In the genomic region with DNA sequence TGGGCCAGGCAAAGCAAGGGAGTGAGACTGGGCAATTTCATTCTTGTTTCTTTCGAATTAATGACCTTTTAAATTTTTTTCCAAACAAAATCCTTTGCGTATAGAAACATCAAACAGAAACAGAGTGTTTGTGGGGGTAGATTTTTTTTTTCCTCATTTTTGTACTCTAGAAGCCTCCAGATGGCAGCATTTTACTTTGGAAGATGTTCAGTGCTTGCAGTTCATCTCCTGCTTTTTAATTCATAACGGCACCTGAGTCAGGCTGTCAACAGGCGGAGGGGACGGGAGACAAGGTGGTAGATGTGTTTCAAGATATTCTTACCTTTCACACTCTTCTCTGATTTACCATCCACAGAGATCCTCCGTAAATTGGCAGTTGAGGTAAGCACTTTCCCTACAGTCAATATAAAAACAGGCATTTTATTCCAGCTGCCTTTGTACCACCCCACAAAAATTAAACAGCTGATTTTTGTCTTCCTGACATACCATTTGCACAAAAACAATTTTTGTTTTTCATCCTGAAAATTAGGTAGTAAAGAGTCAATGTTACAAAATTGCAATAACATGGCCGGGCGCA, we compare ENCODE assay signal across 9 cellular contexts.
DNase-seq lines count a peak whose midpoint lies in the region; ATAC-seq and TF ChIP-seq lines count a peak whose summit lies in the region.
"Had no signal": no experiment of that assay in that cellular context is flagged by ENCODE, and none has a peak within 500 bp of the region (broad histone marks: within the 10 kb centered on the region; RNA-seq: fewer than 3 reads in every experiment).

No MANE protein-coding gene starts in this region.

- 41 to 50% (median 42%) methylated on average over 8 of the region's 8 CpGs for WGBS in psoas muscle, 3 donors

- no peak overlapping the region for H3K4me3 Mint-ChIP-seq in activated T-helper 2 cell treated with anti-CD3 and anti-CD28 coated beads, Interferon-gamma antibody, Interleukin-2, Interleukin-4, amounts not matched to agents 10 μg/mL and 5 μg/mL and 100 μg/mL, durations not matched to agents 14 hours and 24 hours and 36 hours (ENCODE audit: low read depth)

- H3K9ac ChIP-seq in endocrine pancreas (ENCODE audit: control insufficient read depth, insufficient read depth, low read length), result no peak overlapping the region

- no peaks in the 10 kb centered on the region for H3K36me3 Mint-ChIP-seq in activated T-helper 2 cell treated with anti-CD3 and anti-CD28 coated beads, Interferon-gamma antibody, Interleukin-2, Interleukin-4, amounts not matched to agents 10 μg/mL and 5 μg/mL and 100 μg/mL, durations not matched to agents 14 hours and 24 hours and 36 hours (ENCODE audit: low read depth)

- H3K9me3 ChIP-seq in endocrine pancreas (ENCODE audit: control insufficient read depth, low read length), result no peaks in the 10 kb centered on the region
- no peaks in the 10 kb centered on the region for H3K9me3 ChIP-seq in psoas muscle
- H3K9me3 ChIP-seq: mucosa of descending colon had no signal

- H3K36me3 ChIP-seq in endocrine pancreas (ENCODE audit: control insufficient read depth, insufficient read depth, low read length) (no peaks in the 10 kb centered on the region), psoas muscle (ENCODE audit: insufficient read depth in 1 of 2, low read depth in 1 of 2) (no peaks in the 10 kb centered on the region)

- intact Hi-C loops in activated T-helper 2 cell treated with anti-CD3 and anti-CD28 coated beads, Interferon-gamma antibody, Interleukin-2, Interleukin-4, amounts not matched to agents 10 μg/mL and 5 μg/mL and 100 μg/mL, durations not matched to agents 14 hours and 24 hours and 36 hours (cut with micrococcal nuclease), result no loop called here
- intact Hi-C loops in psoas muscle (cut with DNase I), result no loop called here

- no peaks in the 10 kb centered on the region for H3K9me3 Mint-ChIP-seq in activated T-helper 2 cell treated with anti-CD3 and anti-CD28 coated beads, Interferon-gamma antibody, Interleukin-2, Interleukin-4, amounts not matched to agents 10 μg/mL and 5 μg/mL and 100 μg/mL, durations not matched to agents 14 hours and 24 hours and 36 hours

- H3K4me1 ChIP-seq in endocrine pancreas (ENCODE audit: control insufficient read depth, insufficient read depth, low read length) (no peaks in the 10 kb centered on the region), psoas muscle (no peaks in the 10 kb centered on the region)

- no peaks in the 10 kb centered on the region for H3K27me3 ChIP-seq in endocrine pancreas (ENCODE audit: control insufficient read depth, insufficient read depth, low read length)
- no peaks in the 10 kb centered on the region for H3K27me3 ChIP-seq in psoas muscle (ENCODE audit: insufficient read depth in 3 of 3, low read length in 2 of 3)

- TF ChIP-seq CTCF in psoas muscle (IDR thresholded peaks at IDR 0.05), result no peak

- H3K4me3 ChIP-seq in endocrine pancreas (ENCODE audit: control insufficient read depth, insufficient read depth, low read length) (peak overlapping the region; percentile 36), psoas muscle (no peak overlapping the region)
- H3K4me3 ChIP-seq: mucosa of descending colon had no signal

- peaks cover 2% of the 10 kb centered on the region for H3K27me3 Mint-ChIP-seq in activated T-helper 2 cell treated with anti-CD3 and anti-CD28 coated beads, Interferon-gamma antibody, Interleukin-2, Interleukin-4, amounts not matched to agents 10 μg/mL and 5 μg/mL and 100 μg/mL, durations not matched to agents 14 hours and 24 hours and 36 hours (ENCODE audit: low read depth)

- DNase-seq in DMS 273 (lab: John Stamatoyannopoulos, UW; ENCODE audit: unreplicated experiment), result peak; percentile 81
- peak; percentile 14 for DNase-seq in NCI-H226
- DNase-seq in putamen (ENCODE audit: low spot score), result peak; percentile 26
- no peak for DNase-seq in activated T-helper 2 cell treated with anti-CD3 and anti-CD28 coated beads, Interferon-gamma antibody, Interleukin-2, Interleukin-4, amounts not matched to agents 10 μg/mL and 5 μg/mL and 100 μg/mL, durations not matched to agents 14 hours and 24 hours and 36 hours (ENCODE audit: low spot score)
- DNase-seq in psoas muscle, result no peak

- ATAC-seq in GM21529 (IDR thresholded peaks at IDR 0.05; ENCODE audit: unreplicated experiment) (peak; percentile 72), psoas muscle (no peak), GM19324 (IDR thresholded peaks at IDR 0.05; ENCODE audit: low FRiP score, unreplicated experiment) (no peak)
- ATAC-seq: mucosa of descending colon had no signal

- no peaks in the 10 kb centered on the region for H3K4me1 Mint-ChIP-seq in activated T-helper 2 cell treated with anti-CD3 and anti-CD28 coated beads, Interferon-gamma antibody, Interleukin-2, Interleukin-4, amounts not matched to agents 10 μg/mL and 5 μg/mL and 100 μg/mL, durations not matched to agents 14 hours and 24 hours and 36 hours (ENCODE audit: low read depth)

- H3K27ac ChIP-seq in psoas muscle, result no peak overlapping the region

- H3K27ac Mint-ChIP-seq in activated T-helper 2 cell treated with anti-CD3 and anti-CD28 coated beads, Interferon-gamma antibody, Interleukin-2, Interleukin-4, amounts not matched to agents 10 μg/mL and 5 μg/mL and 100 μg/mL, durations not matched to agents 14 hours and 24 hours and 36 hours, result no peak overlapping the region

Comparison
In these comparisons a context has a peak if more than half of its experiments do, and no peak if none do; other contexts are left out.
1. DNase-seq: peak in DMS 273 (single experiment), NCI-H226 (single experiment) and putamen (single experiment); none in activated T-helper 2 cell treated with anti-CD3 and anti-CD28 coated beads, Interferon-gamma antibody, Interleukin-2, Interleukin-4, amounts not matched to agents 10 μg/mL and 5 μg/mL and 100 μg/mL, durations not matched to agents 14 hours and 24 hours and 36 hours (single experiment) and psoas muscle (0 of 2).